Comparison of ENCODE assay signal across 9 cellular contexts in genomic region chr11:121453589-121454299, GRCh38. TPM values are rescaled to one million over a fixed set of nuclear protein-coding genes. Genes with fewer than 3 reads are reported as not detected.
A peak's percentile ranks its signal among the peaks of the same experiment; 100 is the strongest.
DNase-seq lines count a peak whose midpoint lies in the region; FAIRE-seq and TF ChIP-seq lines count a peak whose summit lies in the region.
"Had no signal": no experiment of that assay in that cellular context is flagged by ENCODE, and none has a peak within 500 bp of the region (broad histone marks: within the 10 kb centered on the region; RNA-seq: fewer than 3 reads in every experiment).

No MANE protein-coding gene starts in this region.

- H3K9me3 ChIP-seq in astrocyte (ENCODE audit: insufficient read depth, low read depth, low read length) (no peaks in the 10 kb centered on the region), mucosa of rectum (ENCODE audit: control insufficient read depth in 2 of 2, low read length in 2 of 2) (no peaks in the 10 kb centered on the region), SJCRH30 (replicated peaks) (no peaks in the 10 kb centered on the region)

- no peak for FAIRE-seq in astrocyte (lab: Jason Lieb, UNC)

- H3K4me1 Mint-ChIP-seq in astrocyte (ENCODE audit: low read depth, unreplicated experiment): peaks cover 3% of the 10 kb centered on the region

- H3K27ac ChIP-seq in astrocyte (ENCODE audit: low read depth, low read length): no peak overlapping the region
- H3K27ac ChIP-seq in mucosa of rectum (ENCODE audit: low read depth in 2 of 2, low read length in 2 of 2): peak overlapping the region; percentile 2 to 32
- no peak overlapping the region for H3K27ac ChIP-seq in SJCRH30

- no peaks in the 10 kb centered on the region for H3K79me2 ChIP-seq in astrocyte (ENCODE audit: insufficient read depth, low read length)

- peaks cover 23% of the 10 kb centered on the region for H3K27me3 Mint-ChIP-seq in astrocyte (ENCODE audit: low read depth, unreplicated experiment)

- H4K20me1 ChIP-seq in astrocyte (ENCODE audit: insufficient read depth, low read length): no peaks in the 10 kb centered on the region

- H3K36me3 Mint-ChIP-seq in astrocyte (ENCODE audit: low read depth, unreplicated experiment): no peaks in the 10 kb centered on the region

- no peak overlapping the region for H3K4me3 ChIP-seq in astrocyte (ENCODE audit: insufficient read depth, low read depth, low read length)
- H3K4me3 ChIP-seq in mucosa of rectum (ENCODE audit: low read length in 2 of 2): peak overlapping the region; percentile 83 to 89
- H3K4me3 ChIP-seq in SJCRH30: no peak overlapping the region

- H3K36me3 ChIP-seq in astrocyte (ENCODE audit: insufficient read depth, low read length) (no peaks in the 10 kb centered on the region), mucosa of rectum (ENCODE audit: control insufficient read depth in 2 of 2, insufficient read depth in 2 of 2, low read length in 2 of 2) (peaks cover 0 to 8% of the 10 kb centered on the region in 2 donors), SJCRH30 (no peaks in the 10 kb centered on the region)

- no peak overlapping the region for H3K4me2 ChIP-seq in astrocyte (ENCODE audit: low read length)

- no peak overlapping the region for H3K9ac ChIP-seq in astrocyte (ENCODE audit: low read length)
- H3K9ac ChIP-seq in mucosa of rectum (ENCODE audit: low read depth in 1 of 2, low read length in 2 of 2): peak overlapping the region in 1 of 2 donors; percentile 74

- TF ChIP-seq CTCF in astrocyte (IDR thresholded peaks at IDR 0.05; ENCODE audit: insufficient read depth, low read depth, low read length): no peak
- TF ChIP-seq CTCF in GM10248 (IDR thresholded peaks at IDR 0.05; ENCODE audit: control extremely low read depth, extremely low read depth, low read depth, missing control alignments): no peak

- DNase-seq in Ammon's horn (ENCODE audit: low spot score) (peak; percentile 41), astrocyte (ENCODE audit: low read depth) (no peak), GM10248 (ENCODE audit: extremely low spot score) (no peak), RPMI8226 (no peak), SJCRH30 (no peak)
- no peak for DNase-seq in stimulated activated naive CD4-positive, alpha-beta T cell treated with Interleukin-2 at 50 U/mL for 16 hours (lab: John Stamatoyannopoulos, UW)
- DNase-seq: NCI-H2171 had no signal

- H3K4me1 ChIP-seq in astrocyte (ENCODE audit: insufficient read depth, low read length) (peaks cover 9% of the 10 kb centered on the region), mucosa of rectum (ENCODE audit: control insufficient read depth in 2 of 2, insufficient read depth in 2 of 2, low read length in 2 of 2) (peaks cover 21 to 23% of the 10 kb centered on the region in 2 donors), SJCRH30 (no peaks in the 10 kb centered on the region)

- H3K4me3 Mint-ChIP-seq in astrocyte (ENCODE audit: unreplicated experiment): peak overlapping the region; percentile 21

- H3K9me3 Mint-ChIP-seq in astrocyte (ENCODE audit: unreplicated experiment): no peaks in the 10 kb centered on the region

- H3K27me3 ChIP-seq in astrocyte (ENCODE audit: insufficient read depth, low read length) (peaks cover 42% of the 10 kb centered on the region), mucosa of rectum (ENCODE audit: control insufficient read depth in 2 of 2, insufficient read depth in 2 of 2, low read length in 2 of 2) (no peaks in the 10 kb centered on the region), SJCRH30 (no peaks in the 10 kb centered on the region)

- CTCF ChIA-PET in GM10248 (lab: Yijun Ruan, JAX): interaction anchor here (3.7 kb wide), 1 partner anchor 12 kb away, joined by 28 read pairs; no protein-coding TSS in a partner anchor

- H2AFZ ChIP-seq in astrocyte (ENCODE audit: low read depth, low read length): no peak overlapping the region

- POLR2A ChIA-PET in GM10248 (lab: Yijun Ruan, JAX): no interaction called here

- H3K27ac Mint-ChIP-seq in astrocyte (ENCODE audit: unreplicated experiment): no peak overlapping the region

- TF ChIP-seq POLR2A in GM19193 (IDR thresholded peaks at IDR 0.05; ENCODE audit: extremely low read depth, insufficient read depth, insufficient read length): peak; percentile 64

RNA-seq across cellular contexts. Expression of gene SORL1, which starts 1.6 kb away (rescaled TPM):
- total RNA-seq in astrocyte: 4.1 and 7.2 TPM in 2 replicates
- 0.10 TPM in 1 of 2 replicates, not detected in the other for total RNA-seq in SJCRH30 (2014; rRNA removed; shearing (Covaris generic))

Comparison
In these comparisons a context has a peak if more than half of its experiments do, and no peak if none do; other contexts are left out.
1. H3K27ac ChIP-seq: peak in mucosa of rectum (2 of 2); none in astrocyte (single experiment) and SJCRH30 (single experiment).
2. H3K4me3 ChIP-seq: peak in mucosa of rectum (2 of 2); none in astrocyte (single experiment) and SJCRH30 (single experiment).